Comparison of ENCODE assay signal across 1 cellular context in genomic region chr3:140308535-140308934, GRCh38.
TF ChIP-seq lines count a peak whose summit lies in the region.

No MANE protein-coding gene starts in this region.

TF ChIP-seq in K562, 482 proteins besides CTCF, POLR2A, EP300 and RAD21 (continued from another document):
- peak; percentile 20; the same call in 1 of the 2 replicates for TF ChIP-seq MAFF (IDR thresholded peaks at IDR 0.05; ENCODE audit: low read length)
- TF ChIP-seq, protein P1, sequence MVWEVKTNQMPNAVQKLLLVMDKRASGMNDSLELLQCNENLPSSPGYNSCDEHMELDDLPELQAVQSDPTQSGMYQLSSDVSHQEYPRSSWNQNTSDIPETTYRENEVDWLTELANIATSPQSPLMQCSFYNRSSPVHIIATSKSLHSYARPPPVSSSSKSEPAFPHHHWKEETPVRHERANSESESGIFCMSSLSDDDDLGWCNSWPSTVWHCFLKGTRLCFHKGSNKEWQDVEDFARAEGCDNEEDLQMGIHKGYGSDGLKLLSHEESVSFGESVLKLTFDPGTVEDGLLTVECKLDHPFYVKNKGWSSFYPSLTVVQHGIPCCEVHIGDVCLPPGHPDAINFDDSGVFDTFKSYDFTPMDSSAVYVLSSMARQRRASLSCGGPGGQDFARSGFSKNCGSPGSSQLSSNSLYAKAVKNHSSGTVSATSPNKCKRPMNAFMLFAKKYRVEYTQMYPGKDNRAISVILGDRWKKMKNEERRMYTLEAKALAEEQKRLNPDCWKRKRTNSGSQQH (CRISPR knock-in tag; IDR thresholded peaks at IDR 0.05): no peak
- no peak for TF ChIP-seq CBFA2T2 (conservative IDR thresholded peaks at IDR 0.05)
- TF ChIP-seq, protein P2, sequence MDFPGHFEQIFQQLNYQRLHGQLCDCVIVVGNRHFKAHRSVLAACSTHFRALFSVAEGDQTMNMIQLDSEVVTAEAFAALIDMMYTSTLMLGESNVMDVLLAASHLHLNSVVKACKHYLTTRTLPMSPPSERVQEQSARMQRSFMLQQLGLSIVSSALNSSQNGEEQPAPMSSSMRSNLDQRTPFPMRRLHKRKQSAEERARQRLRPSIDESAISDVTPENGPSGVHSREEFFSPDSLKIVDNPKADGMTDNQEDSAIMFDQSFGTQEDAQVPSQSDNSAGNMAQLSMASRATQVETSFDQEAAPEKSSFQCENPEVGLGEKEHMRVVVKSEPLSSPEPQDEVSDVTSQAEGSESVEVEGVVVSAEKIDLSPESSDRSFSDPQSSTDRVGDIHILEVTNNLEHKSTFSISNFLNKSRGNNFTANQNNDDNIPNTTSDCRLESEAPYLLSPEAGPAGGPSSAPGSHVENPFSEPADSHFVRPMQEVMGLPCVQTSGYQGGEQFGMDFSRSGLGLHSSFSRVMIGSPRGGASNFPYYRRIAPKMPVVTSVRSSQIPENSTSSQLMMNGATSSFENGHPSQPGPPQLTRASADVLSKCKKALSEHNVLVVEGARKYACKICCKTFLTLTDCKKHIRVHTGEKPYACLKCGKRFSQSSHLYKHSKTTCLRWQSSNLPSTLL (IDR thresholded peaks at IDR 0.05): no peak
- TF ChIP-seq ZNF766 (CRISPR knock-in tag; conservative IDR thresholded peaks at IDR 0.05): peak; percentile 88
- TF ChIP-seq ZNF316 (IDR thresholded peaks at IDR 0.05): peak; percentile 75
- TF ChIP-seq, protein P3, sequence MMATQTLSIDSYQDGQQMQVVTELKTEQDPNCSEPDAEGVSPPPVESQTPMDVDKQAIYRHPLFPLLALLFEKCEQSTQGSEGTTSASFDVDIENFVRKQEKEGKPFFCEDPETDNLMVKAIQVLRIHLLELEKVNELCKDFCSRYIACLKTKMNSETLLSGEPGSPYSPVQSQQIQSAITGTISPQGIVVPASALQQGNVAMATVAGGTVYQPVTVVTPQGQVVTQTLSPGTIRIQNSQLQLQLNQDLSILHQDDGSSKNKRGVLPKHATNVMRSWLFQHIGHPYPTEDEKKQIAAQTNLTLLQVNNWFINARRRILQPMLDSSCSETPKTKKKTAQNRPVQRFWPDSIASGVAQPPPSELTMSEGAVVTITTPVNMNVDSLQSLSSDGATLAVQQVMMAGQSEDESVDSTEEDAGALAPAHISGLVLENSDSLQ (IDR thresholded peaks at IDR 0.05): 0 out of 2 replicates have a peak, but pooled peaks have one; percentile 5
- no peak for TF ChIP-seq NCOA2 (IDR thresholded peaks at IDR 0.05; ENCODE audit: partially characterized antibody in 2 of 2)
- TF ChIP-seq SIN3B (IDR thresholded peaks at IDR 0.05; ENCODE audit: low read depth): no peak
- TF ChIP-seq CC2D1A (IDR thresholded peaks at IDR 0.05): no peak
- TF ChIP-seq, protein P4, sequence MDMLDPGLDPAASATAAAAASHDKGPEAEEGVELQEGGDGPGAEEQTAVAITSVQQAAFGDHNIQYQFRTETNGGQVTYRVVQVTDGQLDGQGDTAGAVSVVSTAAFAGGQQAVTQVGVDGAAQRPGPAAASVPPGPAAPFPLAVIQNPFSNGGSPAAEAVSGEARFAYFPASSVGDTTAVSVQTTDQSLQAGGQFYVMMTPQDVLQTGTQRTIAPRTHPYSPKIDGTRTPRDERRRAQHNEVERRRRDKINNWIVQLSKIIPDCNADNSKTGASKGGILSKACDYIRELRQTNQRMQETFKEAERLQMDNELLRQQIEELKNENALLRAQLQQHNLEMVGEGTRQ (CRISPR knock-in tag; IDR thresholded peaks at IDR 0.05): no peak
- no peak for TF ChIP-seq CHD4 (IDR thresholded peaks at IDR 0.05; ENCODE audit: insufficient read depth, insufficient replicate concordance, low read depth, low read length, poor library complexity, severe bottlenecking)
- no peak for TF ChIP-seq HDAC8 (tag; IDR thresholded peaks at IDR 0.05)
- TF ChIP-seq ZBTB8A (IDR thresholded peaks at IDR 0.05; ENCODE audit: partially characterized antibody): no peak
- TF ChIP-seq MAFG (tag; conservative IDR thresholded peaks at IDR 0.05): peak; percentile 90
- no peak for TF ChIP-seq GATAD2A (IDR thresholded peaks at IDR 0.05)
- TF ChIP-seq NFE2 (IDR thresholded peaks at IDR 0.05; ENCODE audit: low read depth): peak; percentile 59
- no peak for TF ChIP-seq IFI16 (CRISPR knock-in tag; IDR thresholded peaks at IDR 0.05)
- TF ChIP-seq, protein P5, sequence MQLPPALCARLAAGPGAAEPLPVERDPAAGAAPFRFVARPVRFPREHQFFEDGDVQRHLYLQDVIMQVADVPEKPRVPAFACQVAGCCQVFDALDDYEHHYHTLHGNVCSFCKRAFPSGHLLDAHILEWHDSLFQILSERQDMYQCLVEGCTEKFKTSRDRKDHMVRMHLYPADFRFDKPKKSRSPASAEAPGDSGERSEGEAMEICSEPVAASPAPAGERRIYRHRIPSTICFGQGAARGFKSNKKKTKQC (CRISPR knock-in tag; IDR thresholded peaks at IDR 0.05): no peak
- no peak for TF ChIP-seq OTX1 (CRISPR knock-in tag; IDR thresholded peaks at IDR 0.05)
- peak; percentile 73 for TF ChIP-seq MEIS2 (IDR thresholded peaks at IDR 0.05; ENCODE audit: partially characterized antibody)
- no peak for TF ChIP-seq ATF7 (IDR thresholded peaks at IDR 0.05)
- no peak for TF ChIP-seq SRSF1 (IDR thresholded peaks at IDR 0.05; ENCODE audit: low read depth, low read length)
- 0 out of 2 replicates have a peak, but pooled peaks have one; percentile 51 for TF ChIP-seq NFE2L1 (tag; IDR thresholded peaks at IDR 0.05; ENCODE audit: borderline replicate concordance, low read depth)
- no peak for TF ChIP-seq BRF1 (IDR thresholded peaks at IDR 0.05; ENCODE audit: borderline replicate concordance, extremely low read depth, insufficient read length)
- TF ChIP-seq STAT5B (CRISPR knock-in tag; IDR thresholded peaks at IDR 0.05): no peak
